In genomic region chr12:95759039-95759438, GRCh38 we compare ENCODE assay signal across 8 cellular contexts.
"Had no signal": no experiment of that assay in that cellular context is flagged by ENCODE, and none has a peak within 500 bp of the region (broad histone marks: within the 10 kb centered on the region; RNA-seq: fewer than 3 reads in every experiment).

No MANE protein-coding gene starts in this region.

- H3K27ac ChIP-seq: GM23248 had no signal

- H3K4me3 ChIP-seq: GM23248, GM23338, HAP-1 had no signal

- ATAC-seq: GM23338, HCT116 had no signal

- H3K9ac ChIP-seq: GM23248 had no signal

- DNase-seq: GM23248, GOT3, H7, H9, HFFc6 had no signal

- H3K4me3 Mint-ChIP-seq: GM23338, H9, HFFc6 had no signal

- H3K36me3 ChIP-seq: HAP-1 had no signal

- H3K27ac Mint-ChIP-seq: GM23338, H9, HFFc6 had no signal

- H3K9me3 Mint-ChIP-seq: GM23338 had no signal
